In the genomic region with DNA sequence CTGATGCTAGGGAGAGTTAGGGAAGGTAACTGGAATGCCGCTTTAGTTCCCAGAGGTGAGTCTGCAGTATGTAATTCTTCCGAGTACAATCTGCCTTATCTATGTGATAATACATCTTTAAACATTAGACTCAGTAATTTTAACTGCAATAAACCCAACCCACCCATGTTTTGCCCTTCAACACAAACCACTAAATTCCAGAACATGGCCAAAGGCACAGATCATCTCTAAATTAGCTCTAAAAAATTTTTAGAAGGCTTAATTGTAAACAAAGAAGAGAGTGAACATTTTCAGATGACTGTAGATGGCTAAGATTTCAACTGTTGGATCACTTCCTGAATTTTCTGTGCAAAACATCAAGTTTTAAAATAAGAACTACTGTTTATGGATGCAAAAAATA, we compare ENCODE assay signal across 27 cellular contexts.
A peak's percentile ranks its signal among the peaks of the same experiment; 100 is the strongest.
DNase-seq lines count a peak whose midpoint lies in the region; FAIRE-seq and TF ChIP-seq lines count a peak whose summit lies in the region.
"Had no signal": no experiment of that assay in that cellular context is flagged by ENCODE, and none has a peak within 500 bp of the region (broad histone marks: within the 10 kb centered on the region; RNA-seq: fewer than 3 reads in every experiment).

No MANE protein-coding gene starts in this region.

- H3K36me3 Mint-ChIP-seq in mesothelial cell of epicardium, result no peaks in the 10 kb centered on the region
- H3K36me3 Mint-ChIP-seq: memory B cell had no signal

- H3K4me2 ChIP-seq in hepatocyte, result peak overlapping the region; percentile 40

- no peaks in the 10 kb centered on the region for H3K9me3 ChIP-seq in adipocyte (ENCODE audit: control insufficient read depth, low read length)
- no peaks in the 10 kb centered on the region for H3K9me3 ChIP-seq in hepatocyte (ENCODE audit: low read depth)
- no peaks in the 10 kb centered on the region for H3K9me3 ChIP-seq in A673 (ENCODE audit: low read depth, low read length, poor library complexity, severe bottlenecking)

- H3K4me3 ChIP-seq in adipocyte (ENCODE audit: low read length) (no peak overlapping the region), hepatocyte (no peak overlapping the region), A673 (ENCODE audit: low read depth, low read length, poor library complexity, severe bottlenecking) (no peak overlapping the region)

- no peaks in the 10 kb centered on the region for H3K79me2 ChIP-seq in hepatocyte

- H3K9ac ChIP-seq in adipocyte (ENCODE audit: low read length), result no peak overlapping the region

- no peak for FAIRE-seq in GM12891 (lab: Jason Lieb, UNC)
- FAIRE-seq: GM19239 had no signal

- no peak for TF ChIP-seq POLR2A in GM12891 (IDR thresholded peaks at IDR 0.05; ENCODE audit: low read depth, low read length)

- POLR2A ChIA-PET in A673 (lab: Charles Lee; ENCODE audit: low non-redundant PET), result no interaction called here

- H4K20me1 ChIP-seq in hepatocyte (ENCODE audit: insufficient read depth, poor library complexity, severe bottlenecking), result no peaks in the 10 kb centered on the region

- no peaks in the 10 kb centered on the region for H3K9me3 Mint-ChIP-seq in mesothelial cell of epicardium
- H3K9me3 Mint-ChIP-seq: activated T-cell treated with anti-CD3 and anti-CD28 coated beads, Interleukin-2, amount 50 U/mL, for 24 hours; immature natural killer cell; T-helper 1 cell treated with Interleukin-12 subunit alpha and Interleukin-12 subunit beta and Interleukin-4 antibody, amounts not matched to agents 30 μg/mL and 1 μg/mL, for 36 hours had no signal

- DNase-seq in AG08395 (ENCODE audit: low spot score) (peak; percentile 38), GM12891 (ENCODE audit: insufficient read length, low spot score) (no peak), adipocyte (ENCODE audit: low read depth) (peak; percentile 47), hepatocyte (ENCODE audit: low spot score) (no peak), OCI-M2 (lab: John Stamatoyannopoulos, UW; ENCODE audit: unreplicated experiment) (no peak), Kasumi-1 (lab: John Stamatoyannopoulos, UW) (no peak), mesothelial cell of epicardium (ENCODE audit: low spot score in 2 of 2, unreplicated experiment in 2 of 2) (no peak), A673 (ENCODE audit: low spot score) (no peak)
- DNase-seq: activated CD4-positive, alpha-beta T cell treated with anti-CD3 and anti-CD28 coated beads for 48 hours; activated CD8-positive, alpha-beta memory T cell treated with anti-CD3 and anti-CD28 coated beads for 24 hours; activated gamma-delta T cell; activated T-cell treated with anti-CD3 and anti-CD28 coated beads, Interleukin-2, amount 50 U/mL, for 24 hours; effector CD4-positive, alpha-beta T cell; foreskin keratinocyte; GF-D8; HCEC 1CT; immature natural killer cell; KBM-7; left colon; MM.1S; stimulated activated naive CD8-positive, alpha-beta T cell treated with anti-CD3 and anti-CD28 coated beads, Interleukin-15, Interleukin-2, amounts not matched to agents 100 U/mL and 50 U/mL, for 24 hours had no signal

- H3K27me3 Mint-ChIP-seq in mesothelial cell of epicardium (ENCODE audit: low read depth), result no peaks in the 10 kb centered on the region
- H3K27me3 Mint-ChIP-seq: activated T-cell treated with anti-CD3 and anti-CD28 coated beads, Interleukin-2, amount 50 U/mL, for 24 hours had no signal

- no peak overlapping the region for H3K4me3 Mint-ChIP-seq in mesothelial cell of epicardium
- H3K4me3 Mint-ChIP-seq: activated T-cell treated with anti-CD3 and anti-CD28 coated beads, Interleukin-2, amount 50 U/mL, for 24 hours; B cell; immature natural killer cell; memory B cell; T-helper 1 cell treated with Interleukin-12 subunit alpha and Interleukin-12 subunit beta and Interleukin-4 antibody, amounts not matched to agents 30 μg/mL and 1 μg/mL, for 36 hours had no signal

- no peak overlapping the region for H3K27ac Mint-ChIP-seq in mesothelial cell of epicardium
- H3K27ac Mint-ChIP-seq: activated T-cell treated with anti-CD3 and anti-CD28 coated beads, Interleukin-2, amount 50 U/mL, for 24 hours; B cell; immature natural killer cell; memory B cell; T-helper 1 cell treated with Interleukin-12 subunit alpha and Interleukin-12 subunit beta and Interleukin-4 antibody, amounts not matched to agents 30 μg/mL and 1 μg/mL, for 36 hours had no signal

- 13% methylated on average over 2 of the region's 2 CpGs for WGBS in hepatocyte (ENCODE audit: low lambda C conversion rate, missing lambda C conversion rate)

- CTCF ChIA-PET in A673 (lab: Charles Lee), result no interaction called here

- intact Hi-C loops in A673 (cut with micrococcal nuclease; ENCODE audit: unreplicated experiment), result no loop called here

- H3K9me2 ChIP-seq in hepatocyte (replicated peaks; ENCODE audit: insufficient read depth), result no peaks in the 10 kb centered on the region

- H3K36me3 ChIP-seq in adipocyte (ENCODE audit: control insufficient read depth, insufficient read depth, low read length, severe bottlenecking) (no peaks in the 10 kb centered on the region), hepatocyte (replicated peaks; ENCODE audit: insufficient read depth, low read depth) (no peaks in the 10 kb centered on the region), A673 (ENCODE audit: insufficient read depth, low read length, poor library complexity, severe bottlenecking) (no peaks in the 10 kb centered on the region)

- peaks cover 3% of the 10 kb centered on the region for H3K4me1 ChIP-seq in adipocyte (ENCODE audit: control insufficient read depth, insufficient read depth, low read length)
- H3K4me1 ChIP-seq in hepatocyte (ENCODE audit: insufficient read depth), result peaks cover 17% of the 10 kb centered on the region
- no peaks in the 10 kb centered on the region for H3K4me1 ChIP-seq in A673 (ENCODE audit: insufficient read depth, low read length, poor library complexity, severe bottlenecking)
- H3K4me1 ChIP-seq: foreskin keratinocyte had no signal

- H2AFZ ChIP-seq in hepatocyte, result no peak overlapping the region

- H3K27ac ChIP-seq in hepatocyte, result peak overlapping the region; percentile 2
- no peak overlapping the region for H3K27ac ChIP-seq in A673 (ENCODE audit: low read depth, low read length, poor library complexity, severe bottlenecking)
- H3K27ac ChIP-seq: epithelial cell of prostate, foreskin keratinocyte, RWPE1 had no signal

- TF ChIP-seq CTCF in hepatocyte (IDR thresholded peaks at IDR 0.05; ENCODE audit: poor library complexity), result no peak
- no peak for TF ChIP-seq CTCF in mesothelial cell of epicardium (IDR thresholded peaks at IDR 0.05; ENCODE audit: unreplicated experiment)
- TF ChIP-seq CTCF in A673 (conservative IDR thresholded peaks at IDR 0.05; ENCODE audit: low read depth, low read length), result no peak

- no peaks in the 10 kb centered on the region for H3K27me3 ChIP-seq in adipocyte (replicated peaks; ENCODE audit: control insufficient read depth, insufficient read depth, low read length)
- H3K27me3 ChIP-seq in hepatocyte, result no peaks in the 10 kb centered on the region
- no peaks in the 10 kb centered on the region for H3K27me3 ChIP-seq in A673 (replicated peaks; ENCODE audit: insufficient read depth, low read depth, low read length, poor library complexity)
- H3K27me3 ChIP-seq: foreskin keratinocyte had no signal

- H3K4me1 Mint-ChIP-seq in mesothelial cell of epicardium, result peaks cover 18% of the 10 kb centered on the region
- H3K4me1 Mint-ChIP-seq: B cell, memory B cell had no signal

- BruUV-seq in A673 (replicated peaks; lab: Mats Ljungman, UMichigan), result no TSS peak

TF ChIP-seq in GM12891, 5 proteins besides CTCF, POLR2A, EP300 and RAD21:
- TF ChIP-seq TAF1 (IDR thresholded peaks at IDR 0.05; ENCODE audit: low read depth, low read length), result no peak
- 0 out of 2 replicates have a peak, but pooled peaks have one; percentile 2 for TF ChIP-seq SPI1 (IDR thresholded peaks at IDR 0.05; ENCODE audit: low read depth, low read length)

Comparison
In these comparisons a context has a peak if more than half of its experiments do, and no peak if none do; other contexts are left out.
1. DNase-seq: peak in AG08395 (single experiment) and adipocyte (single experiment); none in GM12891 (single experiment), hepatocyte (single experiment), OCI-M2 (single experiment), Kasumi-1 (0 of 2), mesothelial cell of epicardium (0 of 2) and A673 (single experiment).